24 cellular contexts compared by ENCODE assay signal in the genomic region with DNA sequence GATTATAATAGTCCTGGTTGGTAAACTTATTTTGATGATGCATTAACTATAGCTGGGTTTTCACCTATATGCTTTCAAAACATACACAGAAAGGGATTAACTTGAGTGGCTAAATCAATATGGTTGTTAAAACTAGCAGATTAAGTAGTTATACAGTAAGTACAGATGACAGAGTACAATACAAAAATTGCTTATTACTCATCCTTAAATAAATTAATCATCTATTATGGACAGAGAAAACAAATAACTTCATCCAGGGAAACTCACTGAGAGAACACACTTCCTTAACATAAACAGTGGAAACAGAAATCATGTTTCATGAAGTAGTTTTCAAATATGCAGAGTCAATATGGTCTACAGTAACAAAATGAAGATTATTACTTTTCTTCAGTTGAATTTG.
"Had no signal": no experiment of that assay in that cellular context is flagged by ENCODE, and none has a peak within 500 bp of the region (broad histone marks: within the 10 kb centered on the region; RNA-seq: fewer than 3 reads in every experiment).

No MANE protein-coding gene starts in this region.

- FAIRE-seq: HTR-8/SVneo, K562 had no signal

- DNase-seq: Kasumi-1, MM.1S, NCI-H1092 treated with DMSO at 0.1 percent for 48 hours, NCI-H1436, NCI-H187, NCI-H2029, NCI-H2081 treated with DMSO at 0.1 percent for 48 hours, NCI-H2171, NCI-H226, NCI-H446, NCI-H510A, NCI-H524 treated with DMSO at 0.1 percent for 48 hours, NCI-H69, NCI-H774, PC-9, Peyer's patch, SHP77 treated with DMSO at 0.1 percent for 48 hours, SJCRH30 had no signal

- H3K9me3 ChIP-seq: Peyer's patch, SJCRH30 had no signal

- H3K36me3 ChIP-seq: Peyer's patch, SJCRH30 had no signal

- H3K27ac ChIP-seq: HL-60, KMS-11, PC-9, Peyer's patch, SJCRH30 had no signal

- H3K4me1 ChIP-seq: Peyer's patch, SJCRH30 had no signal

- ATAC-seq: K562, Right ventricle myocardium inferior, SK-N-SH treated with all-trans-retinoic acid at 6 μM for 48 hours had no signal

- H3K4me3 ChIP-seq: K562, PC-9, Peyer's patch, SJCRH30 had no signal

- H3K27me3 ChIP-seq: Peyer's patch, SJCRH30 had no signal
